9 cellular contexts compared by ENCODE assay signal in the genomic region with DNA sequence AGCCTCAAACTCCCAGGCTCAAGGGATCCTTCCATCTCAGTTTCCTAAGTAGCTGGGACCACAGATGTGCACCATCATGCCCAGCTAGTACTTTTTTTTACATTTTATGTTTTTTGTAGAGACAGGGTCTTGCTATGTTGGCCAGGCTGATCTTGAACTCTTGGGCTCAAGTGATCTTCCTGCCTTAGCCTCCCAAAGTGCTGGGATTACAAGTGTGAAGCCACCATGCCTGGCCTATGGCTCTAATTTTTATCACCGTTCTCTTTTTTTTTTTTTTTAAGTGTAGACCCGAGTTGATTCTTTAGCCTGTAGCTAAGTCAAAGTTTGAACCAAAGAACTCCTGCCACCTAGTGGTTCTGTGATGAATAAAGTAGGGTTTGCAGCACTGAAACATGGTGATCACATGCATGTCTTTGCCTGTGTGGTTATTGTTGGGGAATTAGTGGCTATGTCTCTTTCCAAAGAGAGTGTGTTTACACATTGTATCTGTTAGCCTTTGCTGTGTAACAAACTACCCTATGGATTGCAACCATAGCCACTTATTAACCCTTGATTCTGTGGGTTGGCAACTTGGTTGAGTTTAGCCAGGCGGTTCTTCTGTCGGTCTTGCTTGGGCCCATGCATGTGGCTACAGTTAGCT. TPM values are rescaled to one million over a fixed set of nuclear protein-coding genes. Genes with fewer than 3 reads are reported as not detected.
DNase-seq lines count a peak whose midpoint lies in the region; ATAC-seq lines count a peak whose summit lies in the region.
"Had no signal": no experiment of that assay in that cellular context is flagged by ENCODE, and none has a peak within 500 bp of the region (broad histone marks: within the 10 kb centered on the region; RNA-seq: fewer than 3 reads in every experiment).

No MANE protein-coding gene starts in this region.

- ATAC-seq in HG03139 (IDR thresholded peaks at IDR 0.05; ENCODE audit: unreplicated experiment), result no peak
- ATAC-seq in GM21423 (IDR thresholded peaks at IDR 0.05; ENCODE audit: unreplicated experiment), result no peak

- DNase-seq in NCI-H82 (lab: John Stamatoyannopoulos, UW) (peak; percentile 18), NCI-H82 treated with DMSO at 0.1 percent for 48 hours (lab: John Stamatoyannopoulos, UW; ENCODE audit: unreplicated experiment) (no peak), NAMALWA (ENCODE audit: low spot score) (peak; percentile 70), T47D (ENCODE audit: low read depth in 1 of 2, low spot score in 1 of 2) (peak; percentile 49 to 78), lung microvascular endothelial cell (ENCODE audit: low read depth in 2 of 2) (peak; percentile 73 to 78), NCI-H187 (lab: John Stamatoyannopoulos, UW) (no peak)

- in situ Hi-C loops in T47D (cut with HindIII; ENCODE audit: low pct_unique_long_range_greater_than_20kb, low sequenced_read_pairs), result no loop called here

RNA-seq across cellular contexts. Expression of a gene that starts 11.6 kb away (rescaled TPM):
- total RNA-seq in lung microvascular endothelial cell, result not detected in 2 replicates
- total RNA-seq: CD8-positive, alpha-beta memory T cell had no signal

RNA-seq across cellular contexts. Expression of a gene that starts 31.5 kb away (rescaled TPM):
- 4.1 and 17.1 TPM in 2 replicates for total RNA-seq in lung microvascular endothelial cell

RNA-seq across cellular contexts. Expression of a gene that starts 56.6 kb away (rescaled TPM):
- not detected in 2 replicates for total RNA-seq in lung microvascular endothelial cell
- total RNA-seq: CD8-positive, alpha-beta memory T cell had no signal

Comparison
In these comparisons a context has a peak if more than half of its experiments do, and no peak if none do; other contexts are left out.
1. DNase-seq: peak in NCI-H82 (single experiment), NAMALWA (single experiment), T47D (2 of 2) and lung microvascular endothelial cell (2 of 2); none in NCI-H82 treated with DMSO at 0.1 percent for 48 hours (single experiment) and NCI-H187 (0 of 2).